In the genomic region with DNA sequence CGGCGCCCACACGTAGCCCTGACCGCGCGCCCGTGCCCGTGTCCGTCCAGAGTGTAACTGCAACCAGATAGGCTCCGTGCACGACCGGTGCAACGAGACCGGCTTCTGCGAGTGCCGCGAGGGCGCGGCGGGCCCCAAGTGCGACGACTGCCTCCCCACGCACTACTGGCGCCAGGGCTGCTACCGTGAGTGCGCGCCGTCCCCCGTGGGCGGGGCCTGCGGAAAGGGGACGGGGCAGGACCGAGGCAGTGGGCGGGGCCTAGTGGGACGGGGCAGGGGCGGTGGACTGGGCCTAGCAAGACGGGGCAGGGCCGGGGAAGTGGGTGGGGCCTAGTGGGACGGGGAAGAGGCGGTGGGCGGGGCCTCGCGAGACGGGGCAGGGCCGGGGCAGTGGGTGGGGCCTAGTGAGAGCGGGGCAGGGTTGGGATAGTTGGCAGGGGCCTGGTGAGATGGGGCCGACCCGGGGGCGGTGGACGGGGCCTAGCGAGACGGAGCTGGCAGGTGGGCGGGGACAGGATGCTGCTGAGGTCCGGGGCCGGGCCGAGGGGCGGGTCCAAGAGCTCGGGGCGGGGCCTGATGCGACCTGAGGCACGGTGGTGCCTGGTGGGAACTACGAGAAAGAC, we compare ENCODE assay signal across 8 cellular contexts.
DNase-seq lines count a peak whose midpoint lies in the region; ATAC-seq and TF ChIP-seq lines count a peak whose summit lies in the region.

No MANE protein-coding gene starts in this region.

- H3K27ac ChIP-seq in HCT116 (ENCODE audit: low read depth, low read length): peak overlapping the region; percentile 56; the same call in 1 of the 2 replicates
- H3K27ac ChIP-seq in gastroesophageal sphincter: peak overlapping the region in 3 of 4 donors; percentile 59 to 71 (median 67)
- peak overlapping the region; percentile 13 to 80 (median 59) for H3K27ac ChIP-seq in stomach

- POLR2A ChIA-PET in HCT116 (lab: Charles Lee): no interaction called here

- no peaks in the 10 kb centered on the region for H3K79me2 ChIP-seq in HCT116 (ENCODE audit: insufficient read depth, low read length)

- H3K4me2 ChIP-seq in HCT116 (ENCODE audit: low read length): peak overlapping the region; percentile 94

- TF ChIP-seq RAD21 in HCT116 (IDR thresholded peaks at IDR 0.05; ENCODE audit: low read depth): no peak

- intact Hi-C loops in HCT116 (cut with micrococcal nuclease): no loop called here
- intact Hi-C loops in stomach (cut with DNase I; ENCODE audit: low total_unique reads): no loop called here

- TF ChIP-seq CTCF in HCT116 (IDR thresholded peaks at IDR 0.05 in 2 of 3, conservative IDR thresholded peaks at IDR 0.05 in 1 of 3; ENCODE audit: borderline replicate concordance in 1 of 3, insufficient read depth in 1 of 3, low read depth in 2 of 3, low read length in 2 of 3) (no peak), gastroesophageal sphincter (IDR thresholded peaks at IDR 0.05) (peak in 1 of 4 experiments; percentile 9), stomach (IDR thresholded peaks at IDR 0.05) (no peak)

- peak; percentile 83 for DNase-seq in ELR (ENCODE audit: low read depth)
- peak; percentile 93 for DNase-seq in HCT116 (ENCODE audit: low read depth, low spot score)
- DNase-seq in NAMALWA (ENCODE audit: low spot score): peak; percentile 96
- DNase-seq in SK-MEL-5 (ENCODE audit: low read depth, low spot score): peak; percentile 96
- DNase-seq in activated naive CD4-positive, alpha-beta T cell treated with Interleukin-2 at 50 U/mL for 16 hours: peak; percentile 99
- DNase-seq in stomach: peak; percentile 99

- no peak for TF ChIP-seq POLR2A in HCT116 (IDR thresholded peaks at IDR 0.05; ENCODE audit: borderline replicate concordance, extremely low read depth, insufficient read depth, insufficient read length)
- peak in 1 of 2 donors; percentile 14 for TF ChIP-seq POLR2A in gastroesophageal sphincter (IDR thresholded peaks at IDR 0.05)
- TF ChIP-seq POLR2A in stomach (IDR thresholded peaks at IDR 0.05): no peak

- H3K9me2 ChIP-seq in HCT116 (ENCODE audit: insufficient read depth): no peaks in the 10 kb centered on the region

- H3K36me3 ChIP-seq in HCT116 (ENCODE audit: control insufficient read depth in 1 of 2, insufficient read depth in 2 of 2, low read length in 2 of 2) (no peaks in the 10 kb centered on the region), gastroesophageal sphincter (no peaks in the 10 kb centered on the region), neuron (ENCODE audit: insufficient read depth, low read length) (no peaks in the 10 kb centered on the region), stomach (no peaks in the 10 kb centered on the region)

- H3K9me3 ChIP-seq in HCT116 (ENCODE audit: control insufficient read depth in 1 of 2, insufficient read depth in 1 of 2, low read depth in 1 of 2, low read length in 2 of 2) (no peaks in the 10 kb centered on the region), gastroesophageal sphincter (no peaks in the 10 kb centered on the region), neuron (ENCODE audit: low read length) (peaks cover 2% of the 10 kb centered on the region), stomach (no peaks in the 10 kb centered on the region)

- WGBS in gastroesophageal sphincter (ENCODE audit: low coverage in 1 of 2), 2 donors: 0% methylated on average over 2 of the region's 62 CpGs; no CpG with 5 or more reads in 1 of the 2 donors
- WGBS in stomach, 5 donors: 0 to 3% (median 1%) methylated on average over 10 to 62 of the region's 62 CpGs

- ATAC-seq in HCT116: peak; percentile 90
- peak; percentile 92 for ATAC-seq in gastroesophageal sphincter

- H3K27me3 ChIP-seq in HCT116 (ENCODE audit: insufficient read depth, low read length): no peaks in the 10 kb centered on the region
- H3K27me3 ChIP-seq in gastroesophageal sphincter: peaks cover 13% of the 10 kb centered on the region
- H3K27me3 ChIP-seq in neuron (ENCODE audit: insufficient read depth, low read length): peaks cover 72% of the 10 kb centered on the region
- H3K27me3 ChIP-seq in stomach: peaks cover 0 to 20% (median 3%) of the 10 kb centered on the region in 3 donors

- BruUV-seq in HCT116 (replicated peaks; lab: Mats Ljungman, UMichigan): no TSS peak

- TF ChIP-seq EP300 in gastroesophageal sphincter (IDR thresholded peaks at IDR 0.05) (no peak), stomach (IDR thresholded peaks at IDR 0.05) (no peak)

- H3K4me1 ChIP-seq in HCT116 (ENCODE audit: control insufficient read depth in 1 of 2, insufficient read depth in 2 of 2, low read length in 2 of 2): peaks cover 13 to 38% of the 10 kb centered on the region in 2 experiments
- peaks cover 0 to 51% (median 5%) of the 10 kb centered on the region in 3 donors for H3K4me1 ChIP-seq in gastroesophageal sphincter
- H3K4me1 ChIP-seq in neuron (ENCODE audit: insufficient read depth, low read length): peaks cover 19% of the 10 kb centered on the region
- peaks cover 15 to 54% (median 46%) of the 10 kb centered on the region in 4 donors for H3K4me1 ChIP-seq in stomach

- no peak overlapping the region for H2AFZ ChIP-seq in HCT116 (ENCODE audit: low read depth, low read length, poor library complexity, severe bottlenecking)
- H2AFZ ChIP-seq in neuron (ENCODE audit: low read depth, low read length): no peak overlapping the region

- CTCF ChIA-PET in HCT116 (lab: Charles Lee): interaction anchor here (0.9 to 1.8 kb wide), 7 partner anchors 12 to 485 kb away, joined by 6 to 17 read pairs (median 8); no protein-coding TSS in a partner anchor

- H3K9ac ChIP-seq in HCT116 (ENCODE audit: low read length): peak overlapping the region; percentile 65

- no peaks in the 10 kb centered on the region for H4K20me1 ChIP-seq in HCT116 (ENCODE audit: insufficient read depth)

- in situ Hi-C loops in SK-MEL-5 (cut with HindIII; ENCODE audit: low pct_unique_long_range_greater_than_20kb, low sequenced_read_pairs): no loop called here

- H3K4me3 ChIP-seq in HCT116 (replicated peaks in 1 of 2; ENCODE audit: low read depth in 1 of 2, low read length in 2 of 2): peak overlapping the region; percentile 56 to 69
- H3K4me3 ChIP-seq in gastroesophageal sphincter: peak overlapping the region; percentile 48 to 66
- peak overlapping the region; percentile 25 for H3K4me3 ChIP-seq in neuron (ENCODE audit: low read length)
- H3K4me3 ChIP-seq in stomach: peak overlapping the region; percentile 62 to 71 (median 68)

- RAD21 ChIA-PET in HCT116 (lab: Charles Lee; ENCODE audit: low non-redundant PET in 1 of 2, low total read pairs in 2 of 2, uncharacterized antibody in 2 of 2, unreplicated experiment in 2 of 2): interaction anchor here (0.7 to 1.0 kb wide), 2 partner anchors 12 to 486 kb away, joined by 3 to 4 read pairs; no protein-coding TSS in a partner anchor

TF ChIP-seq in HCT116, 20 proteins besides CTCF, POLR2A, EP300 and RAD21:
- no peak for TF ChIP-seq SIN3A (IDR thresholded peaks at IDR 0.05; ENCODE audit: low read depth)
- peak; percentile 83 for TF ChIP-seq EGR1 (IDR thresholded peaks at IDR 0.05; ENCODE audit: low read depth)
- TF ChIP-seq POLR2AphosphoS5 (IDR thresholded peaks at IDR 0.05; ENCODE audit: low read depth, low read length): no peak; the same call in 1 of the 2 replicates
- TF ChIP-seq SRF (IDR thresholded peaks at IDR 0.05; ENCODE audit: low read depth): no peak
- TF ChIP-seq ELF1 (IDR thresholded peaks at IDR 0.05; ENCODE audit: borderline replicate concordance, low read depth): no peak

Comparison
In these comparisons a context has a peak if more than half of its experiments do, and no peak if none do; other contexts are left out.
1. Peak in every context shown above with its lines: DNase-seq, ATAC-seq, H3K4me3 ChIP-seq and H3K27ac ChIP-seq.